13 cellular contexts compared by ENCODE assay signal in the genomic region with DNA sequence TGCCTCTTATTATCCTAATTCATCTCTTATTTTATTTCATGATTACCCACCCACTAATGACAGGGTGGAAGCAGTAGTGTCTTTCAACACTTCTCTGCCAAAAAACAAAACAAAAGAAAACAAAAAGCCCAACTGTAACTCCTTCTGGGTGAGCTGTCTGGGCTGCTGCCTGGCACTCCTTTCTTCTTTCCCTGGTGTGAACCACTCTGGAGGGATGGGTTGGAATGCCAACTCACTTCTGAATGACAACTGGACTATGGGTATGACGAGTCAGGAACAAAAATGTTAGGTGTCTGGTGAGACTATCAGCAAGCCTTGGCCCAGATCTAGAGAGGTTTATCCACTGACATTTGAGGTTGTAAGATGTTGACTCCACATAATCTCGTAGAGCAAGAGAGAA.
DNase-seq lines count a peak whose midpoint lies in the region; ATAC-seq and TF ChIP-seq lines count a peak whose summit lies in the region.
"Had no signal": no experiment of that assay in that cellular context is flagged by ENCODE, and none has a peak within 500 bp of the region (broad histone marks: within the 10 kb centered on the region; RNA-seq: fewer than 3 reads in every experiment).

No MANE protein-coding gene starts in this region.

- intact Hi-C loops in heart left ventricle (cut with DNase I): loop anchor here in 2 of 10 donors (10.0 kb wide), 1 partner anchor 116 kb away; no protein-coding TSS in a partner anchor

- H3K27ac ChIP-seq in heart left ventricle: peak overlapping the region in 7 of 12 donors; percentile 25 to 79 (median 40)
- H3K27ac ChIP-seq: dorsolateral prefrontal cortex, HL-60 had no signal

- no peaks in the 10 kb centered on the region for H3K27me3 ChIP-seq in heart left ventricle
- no peaks in the 10 kb centered on the region for H3K27me3 ChIP-seq in skeletal muscle satellite cell (ENCODE audit: control insufficient read depth, insufficient read depth, low read length)
- H3K27me3 ChIP-seq: dorsolateral prefrontal cortex had no signal

- peak overlapping the region; percentile 41 for H3K27ac Mint-ChIP-seq in activated naive CD8-positive, alpha-beta T cell treated with anti-CD3 and anti-CD28 coated beads, Interleukin-2, amount 50 U/mL, for 24 hours
- no peak overlapping the region for H3K27ac Mint-ChIP-seq in activated CD4-positive, alpha-beta memory T cell treated with anti-CD3 and anti-CD28 coated beads, Interleukin-2, amount 10 ng/mL, durations not matched to agents 7 days and 5 days
- H3K27ac Mint-ChIP-seq: activated naive CD4-positive, alpha-beta T cell treated with anti-CD3 and anti-CD28 coated beads, Interleukin-2, amount 10 ng/mL, durations not matched to agents 7 days and 5 days had no signal

- no peak overlapping the region for H3K4me3 Mint-ChIP-seq in activated naive CD8-positive, alpha-beta T cell treated with anti-CD3 and anti-CD28 coated beads, Interleukin-2, amount 50 U/mL, for 24 hours
- H3K4me3 Mint-ChIP-seq in activated CD4-positive, alpha-beta memory T cell treated with anti-CD3 and anti-CD28 coated beads, Interleukin-2, amount 10 ng/mL, durations not matched to agents 7 days and 5 days: no peak overlapping the region
- H3K4me3 Mint-ChIP-seq: activated naive CD4-positive, alpha-beta T cell treated with anti-CD3 and anti-CD28 coated beads, Interleukin-2, amount 10 ng/mL, durations not matched to agents 7 days and 5 days had no signal

- no peaks in the 10 kb centered on the region for H3K27me3 Mint-ChIP-seq in activated naive CD8-positive, alpha-beta T cell treated with anti-CD3 and anti-CD28 coated beads, Interleukin-2, amount 50 U/mL, for 24 hours
- no peaks in the 10 kb centered on the region for H3K27me3 Mint-ChIP-seq in activated CD4-positive, alpha-beta memory T cell treated with anti-CD3 and anti-CD28 coated beads, Interleukin-2, amount 10 ng/mL, durations not matched to agents 7 days and 5 days
- H3K27me3 Mint-ChIP-seq: activated naive CD4-positive, alpha-beta T cell treated with anti-CD3 and anti-CD28 coated beads, Interleukin-2, amount 10 ng/mL, durations not matched to agents 7 days and 5 days had no signal

- no peaks in the 10 kb centered on the region for H3K9me3 ChIP-seq in heart left ventricle
- H3K9me3 ChIP-seq in skeletal muscle satellite cell (replicated peaks; ENCODE audit: low read length): no peaks in the 10 kb centered on the region

- peaks cover 0 to 82% (median 43%) of the 10 kb centered on the region in 9 donors for H3K36me3 ChIP-seq in heart left ventricle
- peaks cover 74% of the 10 kb centered on the region for H3K36me3 ChIP-seq in skeletal muscle satellite cell (ENCODE audit: insufficient read depth, low read length)

- H3K9me3 Mint-ChIP-seq in activated naive CD8-positive, alpha-beta T cell treated with anti-CD3 and anti-CD28 coated beads, Interleukin-2, amount 50 U/mL, for 24 hours: no peaks in the 10 kb centered on the region
- no peaks in the 10 kb centered on the region for H3K9me3 Mint-ChIP-seq in activated CD4-positive, alpha-beta memory T cell treated with anti-CD3 and anti-CD28 coated beads, Interleukin-2, amount 10 ng/mL, durations not matched to agents 7 days and 5 days
- H3K9me3 Mint-ChIP-seq: activated naive CD4-positive, alpha-beta T cell treated with anti-CD3 and anti-CD28 coated beads, Interleukin-2, amount 10 ng/mL, durations not matched to agents 7 days and 5 days had no signal

- no peak overlapping the region for H3K4me2 ChIP-seq in skeletal muscle satellite cell (ENCODE audit: low read length)

- 37 to 55% (median 48%) methylated on average over 2 of the region's 2 CpGs for WGBS in heart left ventricle, 4 donors

- POLR2A ChIA-PET in activated CD4-positive, alpha-beta memory T cell treated with anti-CD3 and anti-CD28 coated beads, Interleukin-2, amount 10 ng/mL, durations not matched to agents 7 days and 5 days (lab: Charles Lee): no interaction called here

- TF ChIP-seq POLR2A in heart left ventricle (IDR thresholded peaks at IDR 0.05): no peak

- peak overlapping the region; percentile 49 for H3K9ac ChIP-seq in skeletal muscle satellite cell (ENCODE audit: low read depth, low read length)

- ATAC-seq in activated naive CD8-positive, alpha-beta T cell treated with anti-CD3 and anti-CD28 coated beads, Interleukin-2, amount 50 U/mL, for 24 hours: no peak
- ATAC-seq in heart left ventricle (peak in 3 of 4 donors; percentile 19 to 76 (median 48)), GM18861 (IDR thresholded peaks at IDR 0.05; ENCODE audit: unreplicated experiment) (no peak)

- CTCF ChIA-PET in activated CD4-positive, alpha-beta memory T cell treated with anti-CD3 and anti-CD28 coated beads, Interleukin-2, amount 10 ng/mL, durations not matched to agents 7 days and 5 days (lab: Charles Lee): no interaction called here

- H3K4me1 Mint-ChIP-seq in activated naive CD8-positive, alpha-beta T cell treated with anti-CD3 and anti-CD28 coated beads, Interleukin-2, amount 50 U/mL, for 24 hours: peaks cover 13% of the 10 kb centered on the region
- H3K4me1 Mint-ChIP-seq in activated CD4-positive, alpha-beta memory T cell treated with anti-CD3 and anti-CD28 coated beads, Interleukin-2, amount 10 ng/mL, durations not matched to agents 7 days and 5 days: peaks cover 4% of the 10 kb centered on the region
- H3K4me1 Mint-ChIP-seq: activated naive CD4-positive, alpha-beta T cell treated with anti-CD3 and anti-CD28 coated beads, Interleukin-2, amount 10 ng/mL, durations not matched to agents 7 days and 5 days had no signal

- H3K4me3 ChIP-seq in heart left ventricle (no peak overlapping the region), skeletal muscle satellite cell (ENCODE audit: low read length) (no peak overlapping the region)
- H3K4me3 ChIP-seq: dorsolateral prefrontal cortex had no signal

- TF ChIP-seq CTCF in heart left ventricle (IDR thresholded peaks at IDR 0.05): no peak

- peak; percentile 75 for DNase-seq in M059J (ENCODE audit: low read depth)
- DNase-seq in activated naive CD8-positive, alpha-beta T cell treated with anti-CD3 and anti-CD28 coated beads, Interleukin-2, amount 50 U/mL, for 24 hours: no peak
- no peak for DNase-seq in heart left ventricle
- no peak for DNase-seq in activated CD4-positive, alpha-beta memory T cell treated with anti-CD3 and anti-CD28 coated beads, Interleukin-2, amount 10 ng/mL, durations not matched to agents 7 days and 5 days
- DNase-seq in occipital lobe (lab: John Stamatoyannopoulos, UW): no peak
- DNase-seq: activated CD4-positive, alpha-beta T cell treated with anti-CD3 and anti-CD28 coated beads, Interleukin-2, amount 50 U/mL, for 4 hours; activated naive CD4-positive, alpha-beta T cell treated with anti-CD3 and anti-CD28 coated beads, Interleukin-2, amount 10 ng/mL, durations not matched to agents 7 days and 5 days; dorsolateral prefrontal cortex; NCI-H345; substantia nigra had no signal

- H3K36me3 Mint-ChIP-seq in activated naive CD8-positive, alpha-beta T cell treated with anti-CD3 and anti-CD28 coated beads, Interleukin-2, amount 50 U/mL, for 24 hours (ENCODE audit: low read depth): peaks cover 20% of the 10 kb centered on the region
- peaks cover 60% of the 10 kb centered on the region for H3K36me3 Mint-ChIP-seq in activated CD4-positive, alpha-beta memory T cell treated with anti-CD3 and anti-CD28 coated beads, Interleukin-2, amount 10 ng/mL, durations not matched to agents 7 days and 5 days (ENCODE audit: low read depth)

- H3K4me1 ChIP-seq in heart left ventricle (peaks cover 9 to 67% (median 55%) of the 10 kb centered on the region in 12 donors), skeletal muscle satellite cell (ENCODE audit: control insufficient read depth, insufficient read depth, low read length) (peaks cover 58% of the 10 kb centered on the region)

Comparison
In these comparisons a context has a peak if more than half of its experiments do, and no peak if none do; other contexts are left out.
1. ATAC-seq: peak in heart left ventricle (3 of 4); none in activated naive CD8-positive, alpha-beta T cell treated with anti-CD3 and anti-CD28 coated beads, Interleukin-2, amount 50 U/mL, for 24 hours (single experiment) and GM18861 (single experiment).